25 cellular contexts compared by ENCODE assay signal in the genomic region with DNA sequence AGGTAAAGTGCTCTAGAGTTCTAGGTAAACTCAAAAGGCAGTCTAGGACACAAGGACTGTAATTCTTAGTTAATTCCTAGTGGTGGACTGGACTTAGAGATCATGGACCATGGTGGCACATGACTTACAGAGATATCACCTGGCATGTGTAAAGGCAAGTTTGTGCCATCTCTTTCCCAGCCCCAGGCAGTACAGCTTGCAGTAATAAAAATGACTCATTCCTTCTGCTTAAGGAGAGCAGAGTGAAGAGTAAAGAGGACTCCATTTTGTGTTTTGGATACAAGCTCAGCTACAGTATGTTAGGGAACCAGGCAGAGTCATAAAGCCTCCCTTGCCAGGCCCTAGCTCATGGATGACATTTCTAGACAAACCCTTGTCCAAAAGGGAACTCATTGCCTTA.
"Had no signal": no experiment of that assay in that cellular context is flagged by ENCODE, and none has a peak within 500 bp of the region (broad histone marks: within the 10 kb centered on the region; RNA-seq: fewer than 3 reads in every experiment).

No MANE protein-coding gene starts in this region.

- H3K4me3 ChIP-seq: neural progenitor cell, ovary, psoas muscle, right lobe of liver, sigmoid colon, suprapubic skin, testis, tibial artery, transverse colon, upper lobe of right lung, uterus had no signal

- H3K4me1 ChIP-seq: neural progenitor cell, parathyroid adenoma, psoas muscle, right lobe of liver, sigmoid colon, suprapubic skin, testis, tibial artery, transverse colon, upper lobe of right lung, uterus had no signal

- FAIRE-seq: small intestine had no signal

- H3K27ac ChIP-seq: neural progenitor cell, ovary, parathyroid adenoma, psoas muscle, right lobe of liver, sigmoid colon, suprapubic skin, testis, tibial artery, transverse colon, upper lobe of right lung, uterus had no signal

- H3K36me3 ChIP-seq: neural progenitor cell, ovary, right lobe of liver, sigmoid colon, suprapubic skin, tibial artery, transverse colon, upper lobe of right lung, uterus had no signal

- H3K9me3 ChIP-seq: ovary, right lobe of liver, sigmoid colon, suprapubic skin, testis, tibial artery, upper lobe of right lung, uterus had no signal

- ATAC-seq: natural killer cell; psoas muscle; right cardiac atrium; right lobe of liver; stimulated activated naive CD8-positive, alpha-beta T cell treated with anti-CD3 and anti-CD28 coated beads, Interleukin-15, amount 100 ng/mL, for 72 hours; stimulated activated naive CD8-positive, alpha-beta T cell treated with anti-CD3 and anti-CD28 coated beads, Interleukin-15, Interleukin-2, amounts not matched to agents 100 U/mL and 50 U/mL, for 24 hours; upper lobe of right lung had no signal

- H3K27me3 ChIP-seq: neural progenitor cell, ovary, right lobe of liver, sigmoid colon, suprapubic skin, testis, tibial artery, transverse colon, upper lobe of right lung, uterus had no signal

- DNase-seq: natural killer cell; occipital lobe; ovary; psoas muscle; right cardiac atrium; right lobe of liver; sigmoid colon; small intestine; stimulated activated CD4-positive, alpha-beta T cell treated with anti-CD3 and anti-CD28 coated beads, Interleukin-15, amount 100 ng/mL, for 24 hours; stimulated activated CD4-positive, alpha-beta T cell treated with anti-CD3 and anti-CD28 coated beads, Interleukin-2, amount 100 ng/mL, for 24 hours; stimulated activated CD4-positive, alpha-beta T cell treated with anti-CD3 and anti-CD28 coated beads, Interleukin-4, amount 100 ng/mL, for 1 hour; stimulated activated CD4-positive, alpha-beta T cell treated with anti-CD3 and anti-CD28 coated beads, Interleukin-4, amount 100 ng/mL, for 4 hours; stimulated activated CD8-positive, alpha-beta memory T cell treated with anti-CD3 and anti-CD28 coated beads, Interleukin-4, amount 100 ng/mL, for 48 hours; stimulated activated naive CD4-positive, alpha-beta T cell; stimulated activated naive CD8-positive, alpha-beta T cell treated with anti-CD3 and anti-CD28 coated beads, Interleukin-15, amount 100 ng/mL, for 72 hours; stimulated activated naive CD8-positive, alpha-beta T cell treated with anti-CD3 and anti-CD28 coated beads, Interleukin-15, Interleukin-2, amounts not matched to agents 100 U/mL and 50 U/mL, for 24 hours; substantia nigra; testis; tibial artery; transverse colon; upper lobe of right lung; uterus had no signal
